ENCODE assay signal across 8 cellular contexts in genomic region chrX:46250151-46250550, GRCh38.
"Had no signal": no experiment of that assay in that cellular context is flagged by ENCODE, and none has a peak within 500 bp of the region (broad histone marks: within the 10 kb centered on the region; RNA-seq: fewer than 3 reads in every experiment).

No MANE protein-coding gene starts in this region.

- FAIRE-seq: HepG2, HTR-8/SVneo, K562 had no signal

- H3K27ac ChIP-seq: HL-60 had no signal

- H3K4me3 Mint-ChIP-seq: IgD-negative memory B cell had no signal

- H3K4me3 ChIP-seq: K562 had no signal

- H3K27me3 Mint-ChIP-seq: IgD-negative memory B cell had no signal

- DNase-seq: IMR-90, KBM-7, KG1 had no signal

- H3K27ac Mint-ChIP-seq: IgD-negative memory B cell had no signal

- ATAC-seq: HepG2, K562 had no signal
